Comparison of ENCODE assay signal across 19 cellular contexts in the genomic region with DNA sequence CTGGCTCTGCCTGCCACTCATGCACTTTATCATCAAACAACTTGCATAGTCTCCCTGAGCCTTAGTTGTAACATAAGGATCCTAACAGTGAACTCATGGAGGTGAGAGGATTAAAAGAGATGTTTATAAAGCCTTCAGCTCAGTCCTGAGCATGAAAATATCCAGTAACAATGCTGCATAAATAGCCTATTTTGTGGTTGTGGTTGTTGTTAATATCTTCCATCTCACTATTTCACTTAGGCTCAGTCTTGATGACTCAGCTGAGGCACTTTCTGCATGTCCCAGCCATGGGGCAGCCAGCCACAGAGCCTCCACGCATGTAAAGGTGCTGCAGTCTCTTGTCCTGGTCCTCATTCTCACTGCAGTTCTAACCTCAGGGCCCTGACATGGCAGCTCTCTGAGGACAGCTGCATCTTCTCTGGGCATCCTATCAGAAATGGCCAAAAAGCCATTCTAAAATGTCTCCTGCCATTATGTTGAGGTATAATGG.
"Had no signal": no experiment of that assay in that cellular context is flagged by ENCODE, and none has a peak within 500 bp of the region (broad histone marks: within the 10 kb centered on the region; RNA-seq: fewer than 3 reads in every experiment).

No MANE protein-coding gene starts in this region.

- H3K4me1 Mint-ChIP-seq: activated naive CD8-positive, alpha-beta T cell treated with anti-CD3 and anti-CD28 coated beads, Interleukin-2, amount 10 ng/mL, durations not matched to agents 7 days and 5 days; immature natural killer cell; naive thymus-derived CD4-positive, alpha-beta T cell had no signal

- FAIRE-seq: frontal cortex had no signal

- H3K4me1 ChIP-seq: breast epithelium, heart left ventricle, testis had no signal

- H3K4me3 ChIP-seq: breast epithelium, heart left ventricle, testis had no signal

- H3K36me3 ChIP-seq: breast epithelium, heart left ventricle had no signal

- H3K36me3 Mint-ChIP-seq: activated naive CD8-positive, alpha-beta T cell treated with anti-CD3 and anti-CD28 coated beads, Interleukin-2, amount 10 ng/mL, durations not matched to agents 7 days and 5 days; immature natural killer cell; naive thymus-derived CD4-positive, alpha-beta T cell had no signal

- H3K9me3 ChIP-seq: breast epithelium, heart left ventricle, testis had no signal

- H3K27ac ChIP-seq: breast epithelium, epithelial cell of prostate, heart left ventricle, testis had no signal

- DNase-seq: activated CD4-positive, alpha-beta T cell treated with anti-CD3 and anti-CD28 coated beads, Interleukin-2, amount 50 U/mL, for 4 hours; activated naive CD4-positive, alpha-beta T cell; activated naive CD8-positive, alpha-beta T cell treated with anti-CD3 and anti-CD28 coated beads, Interleukin-2, amount 10 ng/mL, durations not matched to agents 7 days and 5 days; activated T-cell treated with anti-CD3 and anti-CD28 coated beads for 4 hours; anterior cingulate cortex; dermis blood vessel endothelial cell; effector memory CD8-positive, alpha-beta T cell; heart left ventricle; immature natural killer cell; naive thymus-derived CD4-positive, alpha-beta T cell; stimulated activated CD4-positive, alpha-beta T cell treated with anti-CD3 and anti-CD28 coated beads, Interleukin-15, amount 100 ng/mL, for 24 hours; stimulated activated CD4-positive, alpha-beta T cell treated with anti-CD3 and anti-CD28 coated beads, Interleukin-4, amount 100 ng/mL, for 1 hour; stimulated activated naive CD4-positive, alpha-beta T cell treated with Interleukin-2 at 50 U/mL for 16 hours; T-helper 2 cell; testis had no signal

- H3K27ac Mint-ChIP-seq: activated naive CD8-positive, alpha-beta T cell treated with anti-CD3 and anti-CD28 coated beads, Interleukin-2, amount 10 ng/mL, durations not matched to agents 7 days and 5 days; effector memory CD8-positive, alpha-beta T cell; immature natural killer cell; naive thymus-derived CD4-positive, alpha-beta T cell had no signal

- H3K27me3 ChIP-seq: testis had no signal

- ATAC-seq: activated CD4-positive, CD25-positive, alpha-beta regulatory T cell treated with anti-CD3 and anti-CD28 coated beads, Interleukin-2, amount 50 U/mL, for 24 hours; effector memory CD8-positive, alpha-beta T cell; heart left ventricle; naive thymus-derived CD4-positive, alpha-beta T cell had no signal

- H3K4me3 Mint-ChIP-seq: activated naive CD8-positive, alpha-beta T cell treated with anti-CD3 and anti-CD28 coated beads, Interleukin-2, amount 10 ng/mL, durations not matched to agents 7 days and 5 days; effector memory CD8-positive, alpha-beta T cell; immature natural killer cell; naive thymus-derived CD4-positive, alpha-beta T cell had no signal

- H3K9me3 Mint-ChIP-seq: activated naive CD8-positive, alpha-beta T cell treated with anti-CD3 and anti-CD28 coated beads, Interleukin-2, amount 10 ng/mL, durations not matched to agents 7 days and 5 days; effector memory CD8-positive, alpha-beta T cell; immature natural killer cell had no signal
